8 cellular contexts compared by ENCODE assay signal in genomic region chr1:205335692-205336091, GRCh38. TPM values are rescaled to one million over a fixed set of nuclear protein-coding genes. Genes with fewer than 3 reads are reported as not detected.
DNase-seq lines count a peak whose midpoint lies in the region; ATAC-seq and TF ChIP-seq lines count a peak whose summit lies in the region.

No MANE protein-coding gene starts in this region.

- no peaks in the 10 kb centered on the region for H3K4me1 Mint-ChIP-seq in Caco-2 (ENCODE audit: low read depth, unreplicated experiment)
- peaks cover 1 to 4% of the 10 kb centered on the region in 2 donors for H3K4me1 Mint-ChIP-seq in effector memory CD8-positive, alpha-beta T cell (ENCODE audit: low read depth in 2 of 2)

- H3K4me3 Mint-ChIP-seq in Caco-2 (ENCODE audit: unreplicated experiment): no peak overlapping the region
- H3K4me3 Mint-ChIP-seq in effector memory CD8-positive, alpha-beta T cell: no peak overlapping the region

- DNase-seq in Caco-2 (peak; percentile 79 to 87), HT-29 (ENCODE audit: low spot score) (peak; percentile 91), NOMO-1 (lab: John Stamatoyannopoulos, UW; ENCODE audit: unreplicated experiment in 2 of 2) (peak; percentile 61 to 65), midbrain (lab: John Stamatoyannopoulos, UW) (peak; percentile 87)
- peak; percentile 30 to 63 for DNase-seq in activated CD8-positive, alpha-beta memory T cell treated with anti-CD3 and anti-CD28 coated beads for 1 hour (ENCODE audit: extremely low read depth in 1 of 2, low read depth in 1 of 2)
- DNase-seq in effector memory CD8-positive, alpha-beta T cell: peak; percentile 69 to 73 (median 72)
- peak; percentile 40 to 62 for DNase-seq in stimulated activated CD8-positive, alpha-beta memory T cell treated with anti-CD3 and anti-CD28 coated beads, Interleukin-7, amount 100 ng/mL, for 1 hour (ENCODE audit: low read depth in 2 of 2)

- POLR2A ChIA-PET in Caco-2 (lab: Charles Lee): no interaction called here

- ATAC-seq in effector memory CD8-positive, alpha-beta T cell (replicated peaks): peak; percentile 95
- no peak for ATAC-seq in GM21526 (IDR thresholded peaks at IDR 0.05; ENCODE audit: low FRiP score, unreplicated experiment)

- H3K9me3 ChIP-seq in Caco-2: no peaks in the 10 kb centered on the region

- H3K36me3 ChIP-seq in Caco-2 (ENCODE audit: control insufficient read depth, insufficient read depth, low read length): no peaks in the 10 kb centered on the region

- peak; percentile 90 to 99 for TF ChIP-seq CTCF in Caco-2 (IDR thresholded peaks at IDR 0.05; ENCODE audit: insufficient read depth in 1 of 2, low read depth in 1 of 2, low read length in 1 of 2, severe bottlenecking in 1 of 2, unreplicated experiment in 1 of 2)

- H3K4me1 ChIP-seq in Caco-2: no peaks in the 10 kb centered on the region

- H3K9me3 Mint-ChIP-seq in Caco-2 (ENCODE audit: unreplicated experiment): no peaks in the 10 kb centered on the region
- H3K9me3 Mint-ChIP-seq in effector memory CD8-positive, alpha-beta T cell: no peaks in the 10 kb centered on the region

- CTCF ChIA-PET in Caco-2 (lab: Charles Lee): interaction anchor here (0.6 to 2.3 kb wide), 8 partner anchors 11 to 188 kb away, joined by 3 to 19 read pairs (median 4); no protein-coding TSS in a partner anchor

- H3K27ac Mint-ChIP-seq in Caco-2 (ENCODE audit: unreplicated experiment): no peak overlapping the region
- H3K27ac Mint-ChIP-seq in effector memory CD8-positive, alpha-beta T cell: no peak overlapping the region

- H3K36me3 Mint-ChIP-seq in Caco-2 (ENCODE audit: insufficient read depth, unreplicated experiment): no peaks in the 10 kb centered on the region
- H3K36me3 Mint-ChIP-seq in effector memory CD8-positive, alpha-beta T cell (ENCODE audit: insufficient read depth): no peaks in the 10 kb centered on the region

- no peaks in the 10 kb centered on the region for H3K27me3 Mint-ChIP-seq in Caco-2 (ENCODE audit: insufficient read depth, unreplicated experiment)
- H3K27me3 Mint-ChIP-seq in effector memory CD8-positive, alpha-beta T cell: peaks cover 0 to 13% of the 10 kb centered on the region in 2 donors

- BruUV-seq in Caco-2 (replicated peaks; lab: Mats Ljungman, UMichigan): no TSS peak

- no peaks in the 10 kb centered on the region for H3K27me3 ChIP-seq in Caco-2 (replicated peaks; ENCODE audit: control insufficient read depth, insufficient read depth, low read length)

- no peak overlapping the region for H3K4me3 ChIP-seq in Caco-2 (ENCODE audit: low read depth, low read length)

- intact Hi-C loops in Caco-2 (cut with micrococcal nuclease; ENCODE audit: unreplicated experiment): loop anchor here (1.0 kb wide), 1 partner anchor 150 kb away; no protein-coding TSS in a partner anchor

RNA-seq across cellular contexts. Expression of gene NUAK2, which starts 14.1 kb away (rescaled TPM):
- 25.7 and 27.0 TPM in 2 replicates for total RNA-seq in Caco-2 (2022)
- total RNA-seq in HT-29 (2014; rRNA removed; shearing (Covaris generic)): 2.4 and 3.9 TPM in 2 replicates

RNA-seq across cellular contexts. Expression of gene KLHDC8A, which starts 21.0 kb away (rescaled TPM):
- not detected in 2 replicates for total RNA-seq in Caco-2 (2022)
- not detected in 2 replicates for total RNA-seq in HT-29 (2014; rRNA removed; shearing (Covaris generic))
